In the genomic region with DNA sequence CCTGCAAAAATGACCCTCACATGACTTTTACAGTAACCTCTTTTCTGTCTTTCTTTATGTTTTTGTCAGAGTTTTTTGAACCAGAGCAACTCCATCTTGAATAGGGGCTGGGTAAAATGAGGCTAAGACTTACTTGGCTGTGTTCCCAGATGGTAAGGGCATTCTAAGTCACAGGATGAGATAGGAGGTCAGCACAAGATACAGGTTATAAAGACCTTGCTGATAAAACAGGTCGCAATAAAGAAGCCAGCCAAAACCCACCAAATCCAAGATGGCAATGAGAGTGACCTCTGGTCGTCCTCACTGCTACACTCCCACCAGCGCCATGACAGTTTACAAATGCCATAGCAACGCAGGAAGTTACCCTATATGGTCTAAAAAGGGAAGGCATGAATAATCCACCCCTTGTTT, we compare ENCODE assay signal across 6 cellular contexts. TPM values are rescaled to one million over a fixed set of nuclear protein-coding genes. Genes with fewer than 3 reads are reported as not detected.
"Had no signal": no experiment of that assay in that cellular context is flagged by ENCODE, and none has a peak within 500 bp of the region (broad histone marks: within the 10 kb centered on the region; RNA-seq: fewer than 3 reads in every experiment).

No MANE protein-coding gene starts in this region.

RNA-seq across cellular contexts. Expression of a gene that starts 15.9 kb away (rescaled TPM):
- total RNA-seq: colonic mucosa, kidney epithelial cell, left ventricle myocardium superior, lower lobe of right lung, myocyte had no signal
- polyA plus RNA-seq: keratinocyte had no signal
